Comparison of ENCODE assay signal across 8 cellular contexts in the genomic region with DNA sequence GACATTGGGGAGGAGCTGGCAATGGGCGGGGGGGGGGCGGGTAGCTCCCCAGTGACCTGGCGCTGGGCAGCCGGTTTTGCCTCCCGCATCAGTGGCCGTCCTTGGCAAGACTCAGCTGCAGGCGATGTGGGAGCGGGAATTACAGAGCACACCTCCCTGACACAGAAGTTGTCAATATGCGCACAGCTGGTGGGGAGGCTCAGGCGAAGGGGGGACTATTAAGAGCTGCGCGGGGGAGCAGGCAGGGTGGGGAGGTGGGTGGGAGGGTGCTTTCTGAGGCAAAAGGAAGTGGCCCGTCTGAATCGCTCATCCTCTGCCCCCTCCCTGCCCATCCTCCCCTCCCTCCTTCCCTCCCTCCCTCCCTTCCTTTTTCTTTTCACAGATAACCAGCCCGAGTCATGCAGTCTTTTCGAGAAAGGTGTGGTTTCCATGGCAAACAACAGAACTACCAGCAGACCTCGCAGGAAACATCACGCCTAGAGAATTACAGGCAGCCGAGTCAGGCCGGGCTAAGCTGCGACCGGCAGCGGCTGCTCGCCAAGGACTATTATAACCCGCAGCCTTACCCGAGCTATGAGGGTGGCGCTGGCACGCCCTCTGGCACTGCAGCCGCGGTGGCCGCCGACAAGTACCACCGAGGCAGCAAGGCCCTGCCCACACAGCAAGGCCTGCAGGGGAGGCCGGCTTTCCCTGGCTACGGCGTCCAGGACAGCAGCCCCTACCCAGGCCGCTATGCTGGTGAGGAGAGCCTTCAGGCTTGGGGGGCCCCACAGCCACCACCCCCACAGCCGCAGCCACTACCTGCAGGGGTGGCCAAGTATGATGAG. TPM values are rescaled to one million over a fixed set of nuclear protein-coding genes. Genes with fewer than 3 reads are reported as not detected.
DNase-seq lines count a peak whose midpoint lies in the region; ATAC-seq and TF ChIP-seq lines count a peak whose summit lies in the region.

No MANE protein-coding gene starts in this region.

- TF ChIP-seq POLR2A in transverse colon (IDR thresholded peaks at IDR 0.05), result no peak

- H3K27ac ChIP-seq in transverse colon, result peak overlapping the region; percentile 1 to 40 (median 26)

- peaks cover 2% of the 10 kb centered on the region for H3K36me3 Mint-ChIP-seq in central memory CD8-positive, alpha-beta T cell (ENCODE audit: insufficient read depth)

- peak overlapping the region; percentile 70 for H3K4me3 Mint-ChIP-seq in central memory CD8-positive, alpha-beta T cell

- ATAC-seq in GM21723 (IDR thresholded peaks at IDR 0.05; ENCODE audit: unreplicated experiment), result peak; percentile 72
- ATAC-seq in central memory CD8-positive, alpha-beta T cell (replicated peaks; ENCODE audit: extremely low read depth, poor library complexity, severe bottlenecking), result peak; percentile 91
- ATAC-seq in GM18907 (IDR thresholded peaks at IDR 0.05; ENCODE audit: unreplicated experiment), result no peak

- peaks cover 18 to 39% (median 25%) of the 10 kb centered on the region in 4 donors for H3K4me1 ChIP-seq in transverse colon

- no peak overlapping the region for H3K4me3 ChIP-seq in transverse colon

- WGBS in transverse colon (ENCODE audit: low coverage in 1 of 2), 2 donors, result 40 to 45% methylated on average over 4 to 26 of the region's 38 CpGs

- no peaks in the 10 kb centered on the region for H3K36me3 ChIP-seq in transverse colon

- TF ChIP-seq CTCF in transverse colon (IDR thresholded peaks at IDR 0.05), result no peak

- peaks cover 26% of the 10 kb centered on the region for H3K4me1 Mint-ChIP-seq in central memory CD8-positive, alpha-beta T cell

- in situ Hi-C loops in transverse colon (cut with MboI; ENCODE audit: low pct_ligation_motif_present in 1 of 4, low pct_unique_long_range_greater_than_20kb in 1 of 4, low sequenced_read_pairs in 3 of 4), result loop anchor here in 2 of 4 donors (25.0 kb wide), 1 partner anchor 105 kb away; the partner anchor contains the start of gene RAI1 (in 2 of the 2)

- DNase-seq in T-helper 9 cell (peak; percentile 31), midbrain (lab: John Stamatoyannopoulos, UW) (peak; percentile 32), transverse colon (no peak), OCI-M1 (lab: John Stamatoyannopoulos, UW) (no peak), DMS53 treated with DMSO at 0.1 percent for 48 hours (lab: John Stamatoyannopoulos, UW; ENCODE audit: unreplicated experiment) (no peak)
- DNase-seq in central memory CD8-positive, alpha-beta T cell (ENCODE audit: low spot score in 2 of 2), result peak; percentile 47 to 75

- H3K27ac Mint-ChIP-seq in central memory CD8-positive, alpha-beta T cell (ENCODE audit: low read depth), result peak overlapping the region; percentile 95

- H3K9me3 Mint-ChIP-seq in central memory CD8-positive, alpha-beta T cell, result no peaks in the 10 kb centered on the region

- no peak for TF ChIP-seq EP300 in transverse colon (IDR thresholded peaks at IDR 0.05; ENCODE audit: low read depth)

- no peaks in the 10 kb centered on the region for H3K27me3 Mint-ChIP-seq in central memory CD8-positive, alpha-beta T cell

- no peaks in the 10 kb centered on the region for H3K27me3 ChIP-seq in transverse colon

- intact Hi-C loops in transverse colon (cut with DNase I; ENCODE audit: low total_unique reads), result no loop called here

- H3K9me3 ChIP-seq in transverse colon, result no peaks in the 10 kb centered on the region

RNA-seq across cellular contexts. Expression of gene SREBF1, which starts 44.0 kb away (rescaled TPM):
- 100 to 1,000 TPM in 3 of 4 donors, 10 to 100 TPM in 1; 45.7 to 206 (median 148) TPM for total RNA-seq in transverse colon

Comparison
In these comparisons a context has a peak if more than half of its experiments do, and no peak if none do; other contexts are left out.
1. DNase-seq: peak in T-helper 9 cell (single experiment), central memory CD8-positive, alpha-beta T cell (2 of 2) and midbrain (single experiment); none in transverse colon (single experiment), OCI-M1 (single experiment) and DMS53 treated with DMSO at 0.1 percent for 48 hours (single experiment).